In the genomic region with DNA sequence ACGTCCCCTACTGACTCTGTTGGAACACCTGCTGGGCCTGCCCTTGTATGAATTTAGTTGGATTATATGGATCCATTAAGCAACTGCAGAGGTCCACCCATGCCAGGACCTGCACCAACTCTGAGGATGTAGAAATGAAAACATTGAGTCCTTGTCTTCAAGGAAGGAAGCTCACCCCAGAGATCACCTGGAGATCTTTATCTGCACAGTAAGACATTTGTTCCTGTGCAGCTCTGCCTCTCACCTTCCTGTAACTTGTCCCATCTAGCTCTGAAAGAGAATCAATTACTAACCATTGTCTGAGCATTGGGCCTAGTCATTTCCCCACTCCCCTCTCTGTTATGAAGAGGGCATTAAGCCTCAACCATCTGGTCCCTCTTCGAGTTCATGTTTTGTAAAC, we compare ENCODE assay signal across 24 cellular contexts.
DNase-seq lines count a peak whose midpoint lies in the region; ATAC-seq and TF ChIP-seq lines count a peak whose summit lies in the region.
"Had no signal": no experiment of that assay in that cellular context is flagged by ENCODE, and none has a peak within 500 bp of the region (broad histone marks: within the 10 kb centered on the region; RNA-seq: fewer than 3 reads in every experiment).

No MANE protein-coding gene starts in this region.

- H3K4me1 ChIP-seq in CD4-positive, CD25-positive, alpha-beta regulatory T cell (ENCODE audit: control insufficient read depth, insufficient read depth, low read length, poor library complexity, severe bottlenecking), result peaks cover 40% of the 10 kb centered on the region

- peak overlapping the region; percentile 35 for H3K27ac ChIP-seq in CD4-positive, CD25-positive, alpha-beta regulatory T cell (ENCODE audit: insufficient read depth, low read length, poor library complexity, severe bottlenecking)
- H3K27ac ChIP-seq: brain microvascular endothelial cell, thoracic aorta had no signal

- H3K27me3 Mint-ChIP-seq in CD4-positive, CD25-positive, alpha-beta regulatory T cell, result no peaks in the 10 kb centered on the region
- H3K27me3 Mint-ChIP-seq in effector memory CD8-positive, alpha-beta T cell, result no peaks in the 10 kb centered on the region
- H3K27me3 Mint-ChIP-seq in progenitor cell of endocrine pancreas, result no peaks in the 10 kb centered on the region
- H3K27me3 Mint-ChIP-seq: memory B cell had no signal

- H3K36me3 Mint-ChIP-seq in CD4-positive, CD25-positive, alpha-beta regulatory T cell, result no peaks in the 10 kb centered on the region
- peaks cover 3% of the 10 kb centered on the region for H3K36me3 Mint-ChIP-seq in effector memory CD8-positive, alpha-beta T cell (ENCODE audit: insufficient read depth)
- H3K36me3 Mint-ChIP-seq in progenitor cell of endocrine pancreas (ENCODE audit: insufficient read depth), result no peaks in the 10 kb centered on the region

- H3K4me3 Mint-ChIP-seq in CD4-positive, CD25-positive, alpha-beta regulatory T cell, result peak overlapping the region in 3 of 4 donors; percentile 27 to 76 (median 29)
- peak overlapping the region in 1 of 2 donors; percentile 19 for H3K4me3 Mint-ChIP-seq in effector memory CD8-positive, alpha-beta T cell
- no peak overlapping the region for H3K4me3 Mint-ChIP-seq in progenitor cell of endocrine pancreas (ENCODE audit: low read depth)
- H3K4me3 Mint-ChIP-seq: activated T-cell treated with anti-CD3 and anti-CD28 coated beads, Interleukin-2, amount 50 U/mL, for 4 hours; memory B cell had no signal

- no peaks in the 10 kb centered on the region for H3K36me3 ChIP-seq in CD4-positive, CD25-positive, alpha-beta regulatory T cell (ENCODE audit: control insufficient read depth, insufficient read depth, low read length)
- H3K36me3 ChIP-seq: brain microvascular endothelial cell, thoracic aorta had no signal

- peak overlapping the region; percentile 41 for H3K4me3 ChIP-seq in CD4-positive, CD25-positive, alpha-beta regulatory T cell (ENCODE audit: low read depth, low read length)
- H3K4me3 ChIP-seq: thoracic aorta had no signal

- peaks cover 0 to 5% of the 10 kb centered on the region in 2 experiments for H3K9me3 ChIP-seq in CD4-positive, CD25-positive, alpha-beta regulatory T cell (ENCODE audit: control insufficient read depth in 2 of 2, low read length in 2 of 2)

- H3K4me1 Mint-ChIP-seq in CD4-positive, CD25-positive, alpha-beta regulatory T cell, result peaks cover 25 to 57% (median 29%) of the 10 kb centered on the region in 4 donors
- peaks cover 46 to 48% of the 10 kb centered on the region in 2 donors for H3K4me1 Mint-ChIP-seq in effector memory CD8-positive, alpha-beta T cell (ENCODE audit: low read depth in 2 of 2)
- H3K4me1 Mint-ChIP-seq in progenitor cell of endocrine pancreas (ENCODE audit: low read depth), result no peaks in the 10 kb centered on the region

- peak; percentile 18 for DNase-seq in DMS53 (lab: John Stamatoyannopoulos, UW)
- no peak for DNase-seq in DMS53 treated with DMSO at 0.1 percent for 48 hours (lab: John Stamatoyannopoulos, UW; ENCODE audit: unreplicated experiment)
- peak in 2 of 3 donors; percentile 40 to 81 for DNase-seq in CD4-positive, CD25-positive, alpha-beta regulatory T cell
- peak; percentile 80 for DNase-seq in NCI-H82 (lab: John Stamatoyannopoulos, UW)
- DNase-seq in effector memory CD8-positive, alpha-beta T cell, result no peak
- no peak for DNase-seq in retina
- DNase-seq in progenitor cell of endocrine pancreas (ENCODE audit: low spot score, unreplicated experiment), result no peak
- DNase-seq in SW 1271 (lab: John Stamatoyannopoulos, UW), result no peak
- DNase-seq: 8988T; activated T-cell treated with anti-CD3 and anti-CD28 coated beads, Interleukin-2, amount 50 U/mL, for 4 hours; AML-193; brain microvascular endothelial cell; COR-L47; cortex of kidney; glutamatergic neuron; GOT3; KG1; NCI-H2227 treated with DMSO at 0.1 percent for 48 hours; PC-3; SHP77; stimulated activated CD4-positive, alpha-beta T cell treated with anti-CD3 and anti-CD28 coated beads, Interleukin-2, amount 100 ng/mL, for 48 hours; stimulated activated naive CD4-positive, alpha-beta T cell treated with Interleukin-2 at 50 U/mL for 16 hours had no signal

- H3K27me3 ChIP-seq in CD4-positive, CD25-positive, alpha-beta regulatory T cell (ENCODE audit: control insufficient read depth, insufficient read depth, low read length), result no peaks in the 10 kb centered on the region
- H3K27me3 ChIP-seq: brain microvascular endothelial cell had no signal

- H3K27ac Mint-ChIP-seq in CD4-positive, CD25-positive, alpha-beta regulatory T cell, result peak overlapping the region; percentile 61 to 93 (median 82)
- H3K27ac Mint-ChIP-seq in effector memory CD8-positive, alpha-beta T cell, result peak overlapping the region; percentile 9 to 42
- H3K27ac Mint-ChIP-seq in progenitor cell of endocrine pancreas, result no peak overlapping the region
- H3K27ac Mint-ChIP-seq: memory B cell had no signal

- ATAC-seq in CD4-positive, CD25-positive, alpha-beta regulatory T cell (ENCODE audit: low read depth in 2 of 2), result peak; percentile 53 to 64
- ATAC-seq in effector memory CD8-positive, alpha-beta T cell (replicated peaks), result peak; percentile 35
- ATAC-seq: PC-3 had no signal

- no peak for TF ChIP-seq CTCF in progenitor cell of endocrine pancreas (IDR thresholded peaks at IDR 0.05; ENCODE audit: unreplicated experiment)

- H3K9me3 Mint-ChIP-seq in CD4-positive, CD25-positive, alpha-beta regulatory T cell, result peaks cover 0 to 7% (median 3%) of the 10 kb centered on the region in 7 donors
- H3K9me3 Mint-ChIP-seq in effector memory CD8-positive, alpha-beta T cell, result no peaks in the 10 kb centered on the region
- peaks cover 10% of the 10 kb centered on the region for H3K9me3 Mint-ChIP-seq in progenitor cell of endocrine pancreas (ENCODE audit: low read depth)

Comparison
In these comparisons a context has a peak if more than half of its experiments do, and no peak if none do; other contexts are left out.
1. DNase-seq: peak in DMS53 (single experiment), CD4-positive, CD25-positive, alpha-beta regulatory T cell (2 of 3) and NCI-H82 (single experiment); none in DMS53 treated with DMSO at 0.1 percent for 48 hours (single experiment), effector memory CD8-positive, alpha-beta T cell (0 of 3), retina (single experiment), progenitor cell of endocrine pancreas (single experiment) and SW 1271 (0 of 2).